ENCODE assay signal across 18 cellular contexts in the genomic region with DNA sequence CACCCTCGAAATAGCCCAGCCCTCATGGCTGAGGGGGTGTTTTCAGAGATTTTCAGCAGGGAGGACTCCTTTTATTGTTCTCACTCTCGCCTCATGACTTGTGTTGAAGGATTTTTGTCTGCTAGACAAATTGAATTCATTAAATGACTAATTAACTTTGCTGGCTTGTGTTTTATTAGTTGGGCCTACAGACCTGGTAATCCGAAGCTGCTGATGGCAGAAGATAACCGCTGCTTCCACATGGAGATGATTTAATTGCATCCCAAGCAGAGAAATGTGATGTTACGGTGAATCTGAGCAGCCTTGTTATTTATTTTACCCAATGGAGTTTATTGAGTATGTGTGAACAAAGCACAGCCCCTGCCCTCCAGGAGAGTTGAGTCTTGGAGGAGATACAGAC.
"Had no signal": no experiment of that assay in that cellular context is flagged by ENCODE, and none has a peak within 500 bp of the region (broad histone marks: within the 10 kb centered on the region; RNA-seq: fewer than 3 reads in every experiment).

No MANE protein-coding gene starts in this region.

- H3K27me3 ChIP-seq: brain microvascular endothelial cell, neutrophil, right atrium auricular region had no signal

- ATAC-seq: activated CD4-positive, CD25-positive, alpha-beta regulatory T cell treated with anti-CD3 and anti-CD28 coated beads, Interleukin-2, amount 50 U/mL, for 24 hours had no signal

- DNase-seq: activated CD4-positive, alpha-beta T cell treated with anti-CD3 and anti-CD28 coated beads, Interleukin-2, amount 50 U/mL, for 1 hour; activated CD8-positive, alpha-beta memory T cell treated with anti-CD3 and anti-CD28 coated beads for 24 hours; activated naive CD8-positive, alpha-beta T cell treated with anti-CD3 and anti-CD28 coated beads for 36 hours; brain microvascular endothelial cell; cerebellar nuclear complex; effector CD8-positive, alpha-beta T cell; foreskin melanocyte; immature natural killer cell; midbrain; stimulated activated CD4-positive, alpha-beta T cell treated with anti-CD3 and anti-CD28 coated beads, Interleukin-15, amount 100 ng/mL, for 24 hours; stimulated activated CD4-positive, alpha-beta T cell treated with anti-CD3 and anti-CD28 coated beads, Interleukin-4, amount 100 ng/mL, for 1 hour; stimulated activated naive CD4-positive, alpha-beta T cell had no signal

- H3K4me3 Mint-ChIP-seq: activated naive CD8-positive, alpha-beta T cell treated with anti-CD3 and anti-CD28 coated beads for 36 hours; immature natural killer cell had no signal

- H3K9me3 ChIP-seq: neutrophil, right atrium auricular region had no signal

- H3K9me3 Mint-ChIP-seq: activated naive CD8-positive, alpha-beta T cell treated with anti-CD3 and anti-CD28 coated beads for 36 hours; immature natural killer cell; type B pancreatic cell had no signal

- H3K9ac ChIP-seq: parathyroid adenoma had no signal

- H3K4me3 ChIP-seq: right atrium auricular region, skin epidermis had no signal

- H3K79me2 ChIP-seq: parathyroid adenoma had no signal

- H3K4me1 Mint-ChIP-seq: activated naive CD8-positive, alpha-beta T cell treated with anti-CD3 and anti-CD28 coated beads for 36 hours; immature natural killer cell had no signal

- H3K36me3 Mint-ChIP-seq: activated naive CD8-positive, alpha-beta T cell treated with anti-CD3 and anti-CD28 coated beads for 36 hours; immature natural killer cell; type B pancreatic cell had no signal

- H3K27ac Mint-ChIP-seq: activated naive CD8-positive, alpha-beta T cell treated with anti-CD3 and anti-CD28 coated beads for 36 hours; immature natural killer cell had no signal

- H3K36me3 ChIP-seq: brain microvascular endothelial cell, neutrophil, right atrium auricular region had no signal

- H3K27me3 Mint-ChIP-seq: activated naive CD8-positive, alpha-beta T cell treated with anti-CD3 and anti-CD28 coated beads for 36 hours had no signal

- H3K27ac ChIP-seq: brain microvascular endothelial cell, neutrophil, parathyroid adenoma had no signal
